Comparison of ENCODE assay signal across 1 cellular context in genomic region chr5:180296778-180297177, GRCh38.
A peak's percentile ranks its signal among the peaks of the same experiment; 100 is the strongest.
TF ChIP-seq lines count a peak whose summit lies in the region.

No MANE protein-coding gene starts in this region.

TF ChIP-seq in K562, 482 proteins besides CTCF, POLR2A, EP300 and RAD21:
- no peak for TF ChIP-seq ZNF551 (CRISPR knock-in tag; IDR thresholded peaks at IDR 0.05)
- TF ChIP-seq ZBTB17 (CRISPR knock-in tag; IDR thresholded peaks at IDR 0.05), result no peak
- TF ChIP-seq, protein P1, sequence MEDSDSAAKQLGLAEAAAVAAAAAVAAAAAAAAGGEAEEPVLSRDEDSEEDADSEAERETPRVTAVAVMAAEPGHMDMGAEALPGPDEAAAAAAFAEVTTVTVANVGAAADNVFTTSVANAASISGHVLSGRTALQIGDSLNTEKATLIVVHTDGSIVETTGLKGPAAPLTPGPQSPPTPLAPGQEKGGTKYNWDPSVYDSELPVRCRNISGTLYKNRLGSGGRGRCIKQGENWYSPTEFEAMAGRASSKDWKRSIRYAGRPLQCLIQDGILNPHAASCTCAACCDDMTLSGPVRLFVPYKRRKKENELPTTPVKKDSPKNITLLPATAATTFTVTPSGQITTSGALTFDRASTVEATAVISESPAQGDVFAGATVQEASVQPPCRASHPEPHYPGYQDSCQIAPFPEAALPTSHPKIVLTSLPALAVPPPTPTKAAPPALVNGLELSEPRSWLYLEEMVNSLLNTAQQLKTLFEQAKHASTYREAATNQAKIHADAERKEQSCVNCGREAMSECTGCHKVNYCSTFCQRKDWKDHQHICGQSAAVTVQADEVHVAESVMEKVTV (CRISPR knock-in tag; IDR thresholded peaks at IDR 0.05), result no peak
- TF ChIP-seq ETV6 (IDR thresholded peaks at IDR 0.05; ENCODE audit: borderline replicate concordance in 1 of 2, low read depth in 2 of 2, low read length in 1 of 2), result peak; percentile 78 to 84; a peak in 3 of 4 replicates
- no peak for TF ChIP-seq ETV6 (CRISPR knock-in tag; IDR thresholded peaks at IDR 0.05; ENCODE audit: borderline replicate concordance)
